8 cellular contexts compared by ENCODE assay signal in the genomic region with DNA sequence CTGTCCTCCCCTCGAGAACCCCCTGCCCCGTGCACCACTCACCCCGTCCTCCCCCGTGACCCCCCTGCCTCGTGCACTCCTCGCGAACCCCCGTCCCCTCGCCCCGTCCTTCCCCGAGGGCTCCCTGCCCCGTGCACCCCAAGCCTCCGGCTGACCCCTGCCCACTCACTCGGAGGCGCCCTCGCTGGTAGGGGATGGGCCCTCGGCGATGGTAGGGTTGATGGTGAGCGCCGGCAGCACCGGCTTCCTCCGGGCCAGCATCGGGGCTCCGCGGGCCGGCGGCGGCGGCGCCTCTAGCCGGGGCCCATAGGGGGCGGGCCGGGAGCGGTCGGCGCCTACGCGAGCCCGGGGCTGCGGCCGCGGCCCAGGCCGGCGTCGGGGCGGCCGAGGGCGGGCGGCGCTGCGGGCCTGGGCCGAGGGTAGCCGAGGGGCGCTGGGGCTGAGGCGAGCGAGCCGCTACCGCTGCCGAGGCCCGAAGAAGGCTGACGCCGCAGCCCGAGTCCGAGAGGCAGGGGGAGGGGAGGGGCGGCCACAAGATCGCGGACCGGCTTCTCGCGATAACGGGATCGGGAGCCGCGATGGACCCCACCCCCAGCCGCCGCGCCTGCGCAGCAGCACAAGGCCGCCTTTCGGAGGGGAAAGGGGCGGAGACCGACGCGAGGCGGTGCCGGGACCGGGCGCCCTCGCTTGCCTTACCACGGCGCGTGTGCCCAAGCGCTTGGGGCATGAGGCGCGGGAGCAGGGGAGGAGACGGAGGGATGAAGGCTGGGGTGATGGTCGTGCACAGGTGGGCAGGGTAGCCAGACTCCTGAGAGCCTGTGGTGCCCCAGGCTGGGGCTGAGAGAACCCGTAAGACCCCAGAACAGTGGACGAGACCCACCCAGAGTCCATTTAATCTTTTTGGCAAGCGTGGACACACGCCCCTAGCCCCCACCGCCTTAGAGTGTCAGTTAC. TPM values are rescaled to one million over a fixed set of nuclear protein-coding genes. Genes with fewer than 3 reads are reported as not detected.
DNase-seq lines count a peak whose midpoint lies in the region; ATAC-seq and TF ChIP-seq lines count a peak whose summit lies in the region.

MAP2K2 (minus strand) TSS at position 508 of the 954 bp plus-strand sequence; CDS start at position 261, 247 bp downstream.

- DNase-seq in DMS53 (lab: John Stamatoyannopoulos, UW) (peak; percentile 94), LoVo (ENCODE audit: low spot score) (peak; percentile 94), RWPE1 (ENCODE audit: low spot score) (peak; percentile 97), fibroblast of peridontal ligament (ENCODE audit: extremely low read depth) (peak; percentile 84)
- DNase-seq in activated T-helper 9 cell treated with anti-CD3 and anti-CD28 coated beads, Interleukin-2, amount 50 U/mL, for 16 hours (ENCODE audit: low read depth) = peak; percentile 96
- peak; percentile 96 for DNase-seq in natural killer cell treated with Interleukin-12 subunit alpha and Interleukin-12 subunit beta and Interleukin-15 and Interleukin-18, amount 100 ng/mL, for 72 hours (ENCODE audit: low spot score)
- DNase-seq in stimulated activated naive CD4-positive, alpha-beta T cell treated with Interleukin-2 at 50 U/mL for 16 hours (lab: John Stamatoyannopoulos, UW) = peak; percentile 93

- peak; percentile 67 for ATAC-seq in GM21737 (IDR thresholded peaks at IDR 0.05; ENCODE audit: unreplicated experiment)
- peak; percentile 96 for ATAC-seq in natural killer cell treated with Interleukin-12 subunit alpha and Interleukin-12 subunit beta and Interleukin-15 and Interleukin-18, amount 100 ng/mL, for 72 hours

- peak within 1 kb of the TSS; percentile 77 for H3K27ac ChIP-seq in RWPE1

- CTCF ChIA-PET in RWPE1 (lab: Yijun Ruan, JAX) = interaction anchor here (1.0 kb wide), 1 partner anchor 16 kb away, joined by 6 read pairs; no protein-coding TSS in a partner anchor

- peak within 1 kb of the TSS; percentile 98 to 99 for H3K27ac Mint-ChIP-seq in natural killer cell treated with Interleukin-12 subunit alpha and Interleukin-12 subunit beta and Interleukin-15 and Interleukin-18, amount 100 ng/mL, for 72 hours

- H3K4me1 Mint-ChIP-seq in natural killer cell treated with Interleukin-12 subunit alpha and Interleukin-12 subunit beta and Interleukin-15 and Interleukin-18, amount 100 ng/mL, for 72 hours (ENCODE audit: low read depth in 2 of 2) = peaks cover 16 to 28% of the 10 kb centered on the region in 2 donors

- no peaks in the 10 kb centered on the region for H3K9me3 Mint-ChIP-seq in natural killer cell treated with Interleukin-12 subunit alpha and Interleukin-12 subunit beta and Interleukin-15 and Interleukin-18, amount 100 ng/mL, for 72 hours

- H3K27me3 Mint-ChIP-seq in natural killer cell treated with Interleukin-12 subunit alpha and Interleukin-12 subunit beta and Interleukin-15 and Interleukin-18, amount 100 ng/mL, for 72 hours = no peaks in the 10 kb centered on the region

- no peaks in the 10 kb centered on the region for H3K36me3 Mint-ChIP-seq in natural killer cell treated with Interleukin-12 subunit alpha and Interleukin-12 subunit beta and Interleukin-15 and Interleukin-18, amount 100 ng/mL, for 72 hours

- H3K4me3 Mint-ChIP-seq in natural killer cell treated with Interleukin-12 subunit alpha and Interleukin-12 subunit beta and Interleukin-15 and Interleukin-18, amount 100 ng/mL, for 72 hours = peak within 1 kb of the TSS; percentile 100

- POLR2A ChIA-PET in RWPE1 (lab: Yijun Ruan, JAX; ENCODE audit: low non-redundant PET) = no interaction called here

- peak; percentile 29; the same call in 1 of the 2 replicates for TF ChIP-seq CTCF in RWPE1 (conservative IDR thresholded peaks at IDR 0.05; ENCODE audit: low read depth)

RNA-seq across cellular contexts. Expression of gene MAP2K2, which starts in this region (rescaled TPM):
- 100 to 1,000 TPM; 170 to 206 TPM for total RNA-seq in natural killer cell treated with Interleukin-12 subunit alpha and Interleukin-12 subunit beta and Interleukin-15 and Interleukin-18, amount 100 ng/mL, for 72 hours

Comparison
In these comparisons a context has a peak if more than half of its experiments do, and no peak if none do; other contexts are left out.
1. Peak in every context shown above with its lines: DNase-seq, ATAC-seq and H3K27ac ChIP-seq.